ENCODE assay signal across 26 cellular contexts in the genomic region with DNA sequence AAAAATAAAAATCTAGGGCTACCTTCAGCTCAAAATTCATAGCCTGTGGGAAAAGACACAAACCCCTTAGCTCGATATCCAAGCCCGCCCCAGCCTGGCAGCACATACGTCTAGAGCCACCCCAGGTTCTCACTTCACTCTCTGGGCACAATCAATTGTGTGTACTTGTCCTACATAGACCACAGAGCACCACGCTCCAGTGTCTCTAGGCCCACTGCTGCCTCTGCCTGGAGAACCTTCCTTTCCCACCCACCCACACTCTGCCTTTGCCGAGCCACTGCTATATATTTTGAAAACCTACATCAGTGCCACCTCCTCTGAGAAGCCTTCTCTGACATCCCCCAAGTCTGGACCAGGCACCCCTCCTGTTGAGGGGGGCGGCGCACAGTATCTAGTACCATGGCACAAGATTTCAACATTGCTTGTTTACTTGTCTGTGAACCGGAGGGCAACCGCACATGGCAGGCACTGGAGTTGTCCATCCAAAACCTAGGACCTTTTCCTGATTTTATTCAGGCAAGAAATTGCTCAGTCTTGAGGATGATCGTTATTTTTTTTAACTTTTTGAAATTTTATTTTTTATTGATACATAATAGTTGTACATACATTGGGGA.
"Had no signal": no experiment of that assay in that cellular context is flagged by ENCODE, and none has a peak within 500 bp of the region (broad histone marks: within the 10 kb centered on the region; RNA-seq: fewer than 3 reads in every experiment).

No MANE protein-coding gene starts in this region.

- H3K36me3 Mint-ChIP-seq: activated naive CD8-positive, alpha-beta T cell treated with anti-CD3 and anti-CD28 coated beads for 36 hours; natural killer cell had no signal

- ATAC-seq: esophagus mucosa, lower lobe of right lung had no signal

- H3K4me1 Mint-ChIP-seq: activated naive CD8-positive, alpha-beta T cell treated with anti-CD3 and anti-CD28 coated beads for 36 hours; natural killer cell had no signal

- H3K9me3 Mint-ChIP-seq: activated naive CD4-positive, alpha-beta T cell treated with anti-CD3 and anti-CD28 coated beads for 36 hours; activated naive CD8-positive, alpha-beta T cell treated with anti-CD3 and anti-CD28 coated beads for 36 hours; activated T-helper 1 cell treated with anti-CD3 and anti-CD28 coated beads, Interleukin-12 subunit alpha, Interleukin-12 subunit beta, Interleukin-2, Interleukin-4 antibody, amounts not matched to agents 30 ng/mL and 10 ng/mL and 1 ng/mL, durations not matched to agents 14 hours and 24 hours and 36 hours; endodermal cell; natural killer cell; T-helper 1 cell treated with Interleukin-12 subunit alpha and Interleukin-12 subunit beta and Interleukin-4 antibody, amounts not matched to agents 30 μg/mL and 1 μg/mL, for 36 hours had no signal

- H3K9me3 ChIP-seq: adrenal gland, lower lobe of right lung, neutrophil, suprapubic skin, transverse colon had no signal

- H3K27ac Mint-ChIP-seq: activated naive CD4-positive, alpha-beta T cell treated with anti-CD3 and anti-CD28 coated beads for 36 hours; activated naive CD8-positive, alpha-beta T cell treated with anti-CD3 and anti-CD28 coated beads for 36 hours; activated T-helper 1 cell treated with anti-CD3 and anti-CD28 coated beads, Interleukin-12 subunit alpha, Interleukin-12 subunit beta, Interleukin-2, Interleukin-4 antibody, amounts not matched to agents 30 ng/mL and 10 ng/mL and 1 ng/mL, durations not matched to agents 14 hours and 24 hours and 36 hours; endodermal cell; natural killer cell; T-helper 1 cell treated with Interleukin-12 subunit alpha and Interleukin-12 subunit beta and Interleukin-4 antibody, amounts not matched to agents 30 μg/mL and 1 μg/mL, for 36 hours had no signal

- H3K4me3 ChIP-seq: adrenal gland, lower lobe of right lung, smooth muscle cell, suprapubic skin, transverse colon had no signal

- H3K27ac ChIP-seq: adrenal gland, brain microvascular endothelial cell, lower lobe of right lung, neutrophil, suprapubic skin, transverse colon, VCaP had no signal

- H3K4me3 Mint-ChIP-seq: activated naive CD4-positive, alpha-beta T cell treated with anti-CD3 and anti-CD28 coated beads for 36 hours; activated naive CD8-positive, alpha-beta T cell treated with anti-CD3 and anti-CD28 coated beads for 36 hours; activated T-helper 1 cell treated with anti-CD3 and anti-CD28 coated beads, Interleukin-12 subunit alpha, Interleukin-12 subunit beta, Interleukin-2, Interleukin-4 antibody, amounts not matched to agents 30 ng/mL and 10 ng/mL and 1 ng/mL, durations not matched to agents 14 hours and 24 hours and 36 hours; endodermal cell; natural killer cell; T-helper 1 cell treated with Interleukin-12 subunit alpha and Interleukin-12 subunit beta and Interleukin-4 antibody, amounts not matched to agents 30 μg/mL and 1 μg/mL, for 36 hours had no signal

- H3K4me1 ChIP-seq: lower lobe of right lung, suprapubic skin, transverse colon had no signal

- H3K27me3 ChIP-seq: adrenal gland, brain microvascular endothelial cell, neutrophil, suprapubic skin, transverse colon had no signal

- DNase-seq: activated CD4-positive, alpha-beta T cell treated with anti-CD3 and anti-CD28 coated beads for 4 hours; activated CD4-positive, alpha-beta T cell treated with anti-CD3 and anti-CD28 coated beads, Interleukin-2, amount 50 U/mL, for 4 hours; activated CD8-positive, alpha-beta memory T cell treated with anti-CD3 and anti-CD28 coated beads for 24 hours; activated effector memory CD4-positive, alpha-beta T cell treated with anti-CD3 and anti-CD28 coated beads, Interleukin-2, amount 50 U/mL, for 16 hours; activated naive CD4-positive, alpha-beta T cell treated with anti-CD3 and anti-CD28 coated beads for 36 hours; activated naive CD8-positive, alpha-beta T cell treated with anti-CD3 and anti-CD28 coated beads for 36 hours; activated T-cell treated with anti-CD3 and anti-CD28 coated beads, Interleukin-2, amount 50 U/mL, for 1 hour; brain microvascular endothelial cell; endodermal cell; foreskin fibroblast; lower lobe of right lung; mesenchymal stem cell; natural killer cell; stimulated activated CD4-positive, alpha-beta T cell treated with anti-CD3 and anti-CD28 coated beads, Interleukin-2, amount 100 ng/mL, for 24 hours; stimulated activated naive CD4-positive, alpha-beta T cell; SW 1271; T-helper 9 cell; transverse colon had no signal

- H3K36me3 ChIP-seq: adrenal gland, brain microvascular endothelial cell, lower lobe of right lung, neutrophil, suprapubic skin, transverse colon had no signal
